In the genomic region with DNA sequence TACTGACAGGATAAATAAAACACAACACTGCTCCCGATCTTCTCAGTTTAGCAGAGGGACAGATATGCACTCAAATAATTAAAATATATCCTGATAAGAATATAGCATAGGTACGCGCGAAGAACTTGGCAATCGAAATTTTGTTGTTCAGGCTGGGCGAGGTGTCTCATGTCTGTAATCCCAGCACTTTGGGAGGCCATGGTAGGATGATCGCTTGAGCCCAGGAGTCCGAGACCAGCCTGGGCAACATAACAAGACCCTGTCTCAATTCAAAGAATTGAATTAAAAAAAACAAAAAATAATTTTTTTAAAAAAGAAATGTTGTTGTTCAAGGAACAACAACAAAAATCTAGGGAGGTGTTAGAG, we compare ENCODE assay signal across 10 cellular contexts. TPM values are rescaled to one million over a fixed set of nuclear protein-coding genes. Genes with fewer than 3 reads are reported as not detected.
DNase-seq lines count a peak whose midpoint lies in the region; ATAC-seq and TF ChIP-seq lines count a peak whose summit lies in the region.
"Had no signal": no experiment of that assay in that cellular context is flagged by ENCODE, and none has a peak within 500 bp of the region (broad histone marks: within the 10 kb centered on the region; RNA-seq: fewer than 3 reads in every experiment).

No MANE protein-coding gene starts in this region.

- H3K4me1 Mint-ChIP-seq in CD8-positive, alpha-beta T cell (ENCODE audit: low read depth): peaks cover 90% of the 10 kb centered on the region

- POLR2A ChIA-PET in CD8-positive, alpha-beta T cell (lab: Charles Lee): interaction anchor here (0.7 to 31.6 kb wide), 9 partner anchors 4 to 304 kb away, joined by 3 to 1993 read pairs (median 5); a partner anchor contains a TSS

- no peaks in the 10 kb centered on the region for H3K27me3 Mint-ChIP-seq in CD8-positive, alpha-beta T cell (ENCODE audit: low read depth)
- H3K27me3 Mint-ChIP-seq: progenitor cell of endocrine pancreas had no signal

- H3K9me2 ChIP-seq in Karpas-422 (replicated peaks; ENCODE audit: insufficient read depth, low read length): no peaks in the 10 kb centered on the region

- H3K9ac ChIP-seq in Karpas-422 (ENCODE audit: low read length): no peak overlapping the region
- no peak overlapping the region for H3K9ac ChIP-seq in colonic mucosa (ENCODE audit: low read depth in 2 of 2, low read length in 2 of 2)

- H3K4me2 ChIP-seq in Karpas-422 (ENCODE audit: low read depth, low read length, poor library complexity, severe bottlenecking): no peak overlapping the region

- H3K27ac ChIP-seq in CD8-positive, alpha-beta T cell (ENCODE audit: low read depth, low read length): peak overlapping the region; percentile 28
- H3K27ac ChIP-seq in Karpas-422 (ENCODE audit: low read length) (peak overlapping the region; percentile 75), colonic mucosa (peak overlapping the region; percentile 54)

- H2AFZ ChIP-seq in Karpas-422 (ENCODE audit: low read length): no peak overlapping the region

- H4K20me1 ChIP-seq in Karpas-422 (ENCODE audit: insufficient read depth, low read depth, low read length): peaks cover 19% of the 10 kb centered on the region

- peaks cover 21% of the 10 kb centered on the region for H3K79me2 ChIP-seq in Karpas-422 (ENCODE audit: low read length)

- peak overlapping the region; percentile 66 for H3K4me3 Mint-ChIP-seq in CD8-positive, alpha-beta T cell
- H3K4me3 Mint-ChIP-seq: WTC11 had no signal

- no peak for DNase-seq in CD8-positive, alpha-beta T cell
- no peak for DNase-seq in Karpas-422
- no peak for DNase-seq in colonic mucosa
- no peak for DNase-seq in amniotic stem cell (lab: John Stamatoyannopoulos, UW)
- no peak for DNase-seq in left lobe of liver (ENCODE audit: low spot score)
- DNase-seq: amygdala, heart left ventricle had no signal

- intact Hi-C loops in CD8-positive, alpha-beta T cell (cut with DNase I, micrococcal nuclease): loop anchor here in 1 of 2 experiments (1.0 kb wide), 1 partner anchor 10 kb away; no protein-coding TSS in a partner anchor
- intact Hi-C loops in colonic mucosa (cut with DNase I): loop anchor here (10.0 kb wide), 1 partner anchor 924 kb away; a partner anchor contains a TSS

- no peak overlapping the region for H3K4me3 ChIP-seq in CD8-positive, alpha-beta T cell (ENCODE audit: low read depth, low read length)
- H3K4me3 ChIP-seq in Karpas-422 (ENCODE audit: low read length): no peak overlapping the region
- no peak overlapping the region for H3K4me3 ChIP-seq in colonic mucosa
- H3K4me3 ChIP-seq: heart left ventricle had no signal

- H3K27ac Mint-ChIP-seq in CD8-positive, alpha-beta T cell: peak overlapping the region; percentile 96
- H3K27ac Mint-ChIP-seq: progenitor cell of endocrine pancreas, WTC11 had no signal

- H3K36me3 Mint-ChIP-seq in CD8-positive, alpha-beta T cell: peaks cover 55% of the 10 kb centered on the region

- ATAC-seq in CD8-positive, alpha-beta T cell: no peak
- ATAC-seq in GM18519 (IDR thresholded peaks at IDR 0.05; ENCODE audit: low FRiP score, unreplicated experiment): no peak
- ATAC-seq in left lobe of liver: no peak

- H3K4me1 ChIP-seq in CD8-positive, alpha-beta T cell (ENCODE audit: insufficient read depth, low read length): peaks cover 87% of the 10 kb centered on the region
- H3K4me1 ChIP-seq in Karpas-422 (ENCODE audit: low read length) (peaks cover 71% of the 10 kb centered on the region), colonic mucosa (peaks cover 11% of the 10 kb centered on the region)

- no peaks in the 10 kb centered on the region for H3K27me3 ChIP-seq in CD8-positive, alpha-beta T cell (ENCODE audit: insufficient read depth, low read length)
- H3K27me3 ChIP-seq in Karpas-422 (ENCODE audit: low read length) (no peaks in the 10 kb centered on the region), colonic mucosa (no peaks in the 10 kb centered on the region)
- H3K27me3 ChIP-seq: heart left ventricle had no signal

- CTCF ChIA-PET in CD8-positive, alpha-beta T cell (lab: Charles Lee): interaction anchor here (1.8 to 19.6 kb wide), 5 partner anchors 14 to 140 kb away, joined by 4 to 368 read pairs (median 12); a partner anchor contains a TSS

- peaks cover 48% of the 10 kb centered on the region for H3K36me3 ChIP-seq in CD8-positive, alpha-beta T cell (ENCODE audit: insufficient read depth, low read length)
- peaks cover 48% of the 10 kb centered on the region for H3K36me3 ChIP-seq in Karpas-422 (ENCODE audit: insufficient read depth, low read length)
- peaks cover 35% of the 10 kb centered on the region for H3K36me3 ChIP-seq in colonic mucosa

- H3K9me3 ChIP-seq in CD8-positive, alpha-beta T cell (ENCODE audit: low read length): no peaks in the 10 kb centered on the region
- no peaks in the 10 kb centered on the region for H3K9me3 ChIP-seq in Karpas-422 (ENCODE audit: low read length)
- no peaks in the 10 kb centered on the region for H3K9me3 ChIP-seq in colonic mucosa
- H3K9me3 ChIP-seq: heart left ventricle had no signal

- TF ChIP-seq CTCF in CD8-positive, alpha-beta T cell (IDR thresholded peaks at IDR 0.05): no peak
- TF ChIP-seq CTCF in colonic mucosa (IDR thresholded peaks at IDR 0.05): no peak

- no peaks in the 10 kb centered on the region for H3K9me3 Mint-ChIP-seq in CD8-positive, alpha-beta T cell
- H3K9me3 Mint-ChIP-seq: WTC11 had no signal

RNA-seq across cellular contexts. Expression of a gene that starts 7.6 kb away (rescaled TPM):
- 1,000 to 10,000 TPM; 4,250 to 4,545 TPM for total RNA-seq in CD8-positive, alpha-beta T cell
- 2,186 and 3,959 TPM in 2 replicates for total RNA-seq in Karpas-422 (2014; rRNA removed; shearing (Covaris generic); ENCODE audit: low replicate concordance)
- total RNA-seq in colonic mucosa (1,000 to 10,000 TPM; 1,783 to 5,339 TPM), left lobe of liver (809 TPM)

RNA-seq across cellular contexts. Expression of a gene that starts 7.8 kb away (rescaled TPM):
- total RNA-seq in CD8-positive, alpha-beta T cell: 10 to 100 TPM; 32.8 to 35.7 TPM
- 1.0 and 5.0 TPM in 2 replicates for total RNA-seq in Karpas-422 (2014; rRNA removed; shearing (Covaris generic); ENCODE audit: low replicate concordance)
- total RNA-seq in colonic mucosa (1 to 10 TPM; 1.2 to 2.6 TPM), left lobe of liver (0.58 TPM)
- total RNA-seq: progenitor cell of endocrine pancreas had no signal

RNA-seq across cellular contexts. Expression of a gene that starts 17.4 kb away (rescaled TPM):
- 1 to 10 TPM; 9.5 to 9.7 TPM for total RNA-seq in CD8-positive, alpha-beta T cell
- 22.7 and 26.0 TPM in 2 replicates for total RNA-seq in Karpas-422 (2014; rRNA removed; shearing (Covaris generic); ENCODE audit: low replicate concordance)
- total RNA-seq in colonic mucosa (10 to 100 TPM; 17.1 to 23.3 TPM), left lobe of liver (5.2 TPM)

RNA-seq across cellular contexts. Expression of a gene that starts 55.4 kb away (rescaled TPM):
- 10 to 100 TPM; 41.9 to 42.4 TPM for total RNA-seq in CD8-positive, alpha-beta T cell
- total RNA-seq in Karpas-422 (2014; rRNA removed; shearing (Covaris generic); ENCODE audit: low replicate concordance): 80.6 and 123 TPM in 2 replicates
- total RNA-seq in colonic mucosa: 10 to 100 TPM; 79.3 to 95.3 TPM
- total RNA-seq in left lobe of liver: 40.6 TPM
